ENCODE assay signal across 14 cellular contexts in genomic region chr18:50079571-50080295, GRCh38.
A peak's percentile ranks its signal among the peaks of the same experiment; 100 is the strongest.
DNase-seq lines count a peak whose midpoint lies in the region; ATAC-seq and TF ChIP-seq lines count a peak whose summit lies in the region.
"Had no signal": no experiment of that assay in that cellular context is flagged by ENCODE, and none has a peak within 500 bp of the region (broad histone marks: within the 10 kb centered on the region; RNA-seq: fewer than 3 reads in every experiment).

No MANE protein-coding gene starts in this region.

- H3K4me3 ChIP-seq in OCI-LY3 (ENCODE audit: low read length), result no peak overlapping the region
- no peak overlapping the region for H3K4me3 ChIP-seq in psoas muscle
- no peak overlapping the region for H3K4me3 ChIP-seq in Karpas-422 (ENCODE audit: low read length)
- H3K4me3 ChIP-seq: K562 had no signal

- H3K9me3 Mint-ChIP-seq in activated T-cell treated with anti-CD3 and anti-CD28 coated beads, Interleukin-2, amount 50 U/mL, for 4 hours, result no peaks in the 10 kb centered on the region
- no peaks in the 10 kb centered on the region for H3K9me3 Mint-ChIP-seq in activated CD4-positive, alpha-beta memory T cell treated with anti-CD3 and anti-CD28 coated beads, Interleukin-2, amount 10 ng/mL, durations not matched to agents 7 days and 5 days
- H3K9me3 Mint-ChIP-seq in stimulated activated naive CD8-positive, alpha-beta T cell treated with anti-CD3 and anti-CD28 coated beads, Interleukin-15, amount 100 ng/mL, for 72 hours, result no peaks in the 10 kb centered on the region
- H3K9me3 Mint-ChIP-seq: effector memory CD8-positive, alpha-beta T cell; stimulated activated naive CD8-positive, alpha-beta T cell treated with anti-CD3 and anti-CD28 coated beads, Interleukin-15, Interleukin-2, amounts not matched to agents 100 ng/mL and 50 ng/mL, for 24 hours had no signal

- H3K79me2 ChIP-seq in OCI-LY3 (ENCODE audit: low read length) (no peaks in the 10 kb centered on the region), Karpas-422 (ENCODE audit: low read length) (no peaks in the 10 kb centered on the region)

- H2AFZ ChIP-seq in OCI-LY3 (ENCODE audit: low read depth, low read length), result no peak overlapping the region
- H2AFZ ChIP-seq in Karpas-422 (ENCODE audit: low read length), result no peak overlapping the region

- peaks cover 15% of the 10 kb centered on the region for H3K27me3 Mint-ChIP-seq in activated T-cell treated with anti-CD3 and anti-CD28 coated beads, Interleukin-2, amount 50 U/mL, for 4 hours (ENCODE audit: low read depth)
- H3K27me3 Mint-ChIP-seq in activated CD4-positive, alpha-beta memory T cell treated with anti-CD3 and anti-CD28 coated beads, Interleukin-2, amount 10 ng/mL, durations not matched to agents 7 days and 5 days, result peaks cover 14% of the 10 kb centered on the region
- peaks cover 54% of the 10 kb centered on the region for H3K27me3 Mint-ChIP-seq in stimulated activated naive CD8-positive, alpha-beta T cell treated with anti-CD3 and anti-CD28 coated beads, Interleukin-15, amount 100 ng/mL, for 72 hours

- H3K36me3 ChIP-seq in OCI-LY3 (replicated peaks; ENCODE audit: low read depth, low read length) (no peaks in the 10 kb centered on the region), psoas muscle (ENCODE audit: insufficient read depth in 1 of 2, low read depth in 1 of 2) (no peaks in the 10 kb centered on the region), Karpas-422 (ENCODE audit: insufficient read depth, low read length) (no peaks in the 10 kb centered on the region)
- H3K36me3 ChIP-seq: BE2C had no signal

- 22 to 32% (median 24%) methylated on average over 8 of the region's 8 CpGs for WGBS in psoas muscle, 3 donors

- POLR2A ChIA-PET in activated CD4-positive, alpha-beta memory T cell treated with anti-CD3 and anti-CD28 coated beads, Interleukin-2, amount 10 ng/mL, durations not matched to agents 7 days and 5 days (lab: Charles Lee), result no interaction called here

- H3K27ac ChIP-seq in OCI-LY3 (ENCODE audit: low read length) (no peak overlapping the region), psoas muscle (no peak overlapping the region), Karpas-422 (ENCODE audit: low read length) (no peak overlapping the region)

- TF ChIP-seq CTCF in OCI-LY3 (IDR thresholded peaks at IDR 0.05; ENCODE audit: low read depth, low read length), result no peak
- TF ChIP-seq CTCF in psoas muscle (IDR thresholded peaks at IDR 0.05), result no peak

- H3K9me3 ChIP-seq in OCI-LY3 (ENCODE audit: insufficient read depth, low read length), result no peaks in the 10 kb centered on the region
- no peaks in the 10 kb centered on the region for H3K9me3 ChIP-seq in psoas muscle
- no peaks in the 10 kb centered on the region for H3K9me3 ChIP-seq in Karpas-422 (ENCODE audit: low read length)
- H3K9me3 ChIP-seq: BE2C had no signal

- H3K9me2 ChIP-seq in Karpas-422 (replicated peaks; ENCODE audit: insufficient read depth, low read length), result no peaks in the 10 kb centered on the region

- peaks cover 52% of the 10 kb centered on the region for H3K4me1 ChIP-seq in OCI-LY3 (ENCODE audit: low read length)
- H3K4me1 ChIP-seq in psoas muscle, result peaks cover 14% of the 10 kb centered on the region
- H3K4me1 ChIP-seq in Karpas-422 (ENCODE audit: low read length), result no peaks in the 10 kb centered on the region
- H3K4me1 ChIP-seq: BE2C had no signal

- H3K4me2 ChIP-seq in OCI-LY3 (ENCODE audit: low read length), result peak overlapping the region; percentile 73
- H3K4me2 ChIP-seq in Karpas-422 (ENCODE audit: low read depth, low read length, poor library complexity, severe bottlenecking), result no peak overlapping the region

- H4K20me1 ChIP-seq in OCI-LY3 (ENCODE audit: insufficient read depth, low read length) (no peaks in the 10 kb centered on the region), Karpas-422 (ENCODE audit: insufficient read depth, low read depth, low read length) (no peaks in the 10 kb centered on the region)

- ATAC-seq in left cardiac atrium (peak; percentile 97 to 98), psoas muscle (peak; percentile 70 to 91 (median 84))
- ATAC-seq in activated T-cell treated with anti-CD3 and anti-CD28 coated beads, Interleukin-2, amount 50 U/mL, for 4 hours, result no peak
- ATAC-seq in stimulated activated naive CD8-positive, alpha-beta T cell treated with anti-CD3 and anti-CD28 coated beads, Interleukin-15, amount 100 ng/mL, for 72 hours, result no peak
- ATAC-seq: effector memory CD8-positive, alpha-beta T cell; K562 had no signal

- H3K9ac ChIP-seq in OCI-LY3 (ENCODE audit: low read length), result no peak overlapping the region
- no peak overlapping the region for H3K9ac ChIP-seq in Karpas-422 (ENCODE audit: low read length)

- peaks cover 8% of the 10 kb centered on the region for H3K4me1 Mint-ChIP-seq in activated T-cell treated with anti-CD3 and anti-CD28 coated beads, Interleukin-2, amount 50 U/mL, for 4 hours (ENCODE audit: low read depth)
- peaks cover 2% of the 10 kb centered on the region for H3K4me1 Mint-ChIP-seq in activated CD4-positive, alpha-beta memory T cell treated with anti-CD3 and anti-CD28 coated beads, Interleukin-2, amount 10 ng/mL, durations not matched to agents 7 days and 5 days
- no peaks in the 10 kb centered on the region for H3K4me1 Mint-ChIP-seq in stimulated activated naive CD8-positive, alpha-beta T cell treated with anti-CD3 and anti-CD28 coated beads, Interleukin-15, amount 100 ng/mL, for 72 hours

- no peak overlapping the region for H3K27ac Mint-ChIP-seq in activated CD4-positive, alpha-beta memory T cell treated with anti-CD3 and anti-CD28 coated beads, Interleukin-2, amount 10 ng/mL, durations not matched to agents 7 days and 5 days
- H3K27ac Mint-ChIP-seq in stimulated activated naive CD8-positive, alpha-beta T cell treated with anti-CD3 and anti-CD28 coated beads, Interleukin-15, amount 100 ng/mL, for 72 hours, result no peak overlapping the region
- H3K27ac Mint-ChIP-seq: effector memory CD8-positive, alpha-beta T cell; stimulated activated naive CD8-positive, alpha-beta T cell treated with anti-CD3 and anti-CD28 coated beads, Interleukin-15, Interleukin-2, amounts not matched to agents 100 ng/mL and 50 ng/mL, for 24 hours had no signal

- intact Hi-C loops in left cardiac atrium (cut with DNase I) (no loop called here), psoas muscle (cut with DNase I) (no loop called here)

- 0 out of 2 replicates have a peak, but pooled peaks cover 5% of the 10 kb centered on the region for H3K27me3 ChIP-seq in OCI-LY3 (ENCODE audit: low read depth, low read length)
- no peaks in the 10 kb centered on the region for H3K27me3 ChIP-seq in psoas muscle (ENCODE audit: insufficient read depth in 3 of 3, low read length in 2 of 3)
- H3K27me3 ChIP-seq in Karpas-422 (ENCODE audit: low read length), result no peaks in the 10 kb centered on the region
- H3K27me3 ChIP-seq: BE2C had no signal

- H3K4me3 Mint-ChIP-seq in activated T-cell treated with anti-CD3 and anti-CD28 coated beads, Interleukin-2, amount 50 U/mL, for 4 hours, result no peak overlapping the region
- H3K4me3 Mint-ChIP-seq in activated CD4-positive, alpha-beta memory T cell treated with anti-CD3 and anti-CD28 coated beads, Interleukin-2, amount 10 ng/mL, durations not matched to agents 7 days and 5 days, result no peak overlapping the region
- H3K4me3 Mint-ChIP-seq in stimulated activated naive CD8-positive, alpha-beta T cell treated with anti-CD3 and anti-CD28 coated beads, Interleukin-15, amount 100 ng/mL, for 72 hours, result no peak overlapping the region
- H3K4me3 Mint-ChIP-seq: effector memory CD8-positive, alpha-beta T cell; stimulated activated naive CD8-positive, alpha-beta T cell treated with anti-CD3 and anti-CD28 coated beads, Interleukin-15, Interleukin-2, amounts not matched to agents 100 ng/mL and 50 ng/mL, for 24 hours had no signal

- CTCF ChIA-PET in activated CD4-positive, alpha-beta memory T cell treated with anti-CD3 and anti-CD28 coated beads, Interleukin-2, amount 10 ng/mL, durations not matched to agents 7 days and 5 days (lab: Charles Lee), result no interaction called here

- peak; percentile 76 for DNase-seq in NCI-H1105 (lab: John Stamatoyannopoulos, UW)
- peak; percentile 75 for DNase-seq in left cardiac atrium
- peak; percentile 49 to 74 for DNase-seq in psoas muscle
- DNase-seq in activated T-cell treated with anti-CD3 and anti-CD28 coated beads, Interleukin-2, amount 50 U/mL, for 4 hours, result no peak
- DNase-seq in Karpas-422, result no peak
- no peak for DNase-seq in activated CD4-positive, alpha-beta memory T cell treated with anti-CD3 and anti-CD28 coated beads, Interleukin-2, amount 10 ng/mL, durations not matched to agents 7 days and 5 days
- no peak for DNase-seq in stimulated activated naive CD8-positive, alpha-beta T cell treated with anti-CD3 and anti-CD28 coated beads, Interleukin-15, amount 100 ng/mL, for 72 hours
- DNase-seq: BE2C; effector memory CD8-positive, alpha-beta T cell; SHP77 treated with DMSO at 0.1 percent for 48 hours; stimulated activated CD4-positive, alpha-beta T cell treated with anti-CD3 and anti-CD28 coated beads, Interleukin-2, amount 100 ng/mL, for 48 hours had no signal

- no peaks in the 10 kb centered on the region for H3K36me3 Mint-ChIP-seq in activated T-cell treated with anti-CD3 and anti-CD28 coated beads, Interleukin-2, amount 50 U/mL, for 4 hours (ENCODE audit: insufficient read depth)
- H3K36me3 Mint-ChIP-seq in activated CD4-positive, alpha-beta memory T cell treated with anti-CD3 and anti-CD28 coated beads, Interleukin-2, amount 10 ng/mL, durations not matched to agents 7 days and 5 days (ENCODE audit: low read depth), result no peaks in the 10 kb centered on the region

Comparison
In these comparisons a context has a peak if more than half of its experiments do, and no peak if none do; other contexts are left out.
1. DNase-seq: peak in NCI-H1105 (single experiment), left cardiac atrium (single experiment) and psoas muscle (2 of 2); none in activated T-cell treated with anti-CD3 and anti-CD28 coated beads, Interleukin-2, amount 50 U/mL, for 4 hours (single experiment), Karpas-422 (single experiment), activated CD4-positive, alpha-beta memory T cell treated with anti-CD3 and anti-CD28 coated beads, Interleukin-2, amount 10 ng/mL, durations not matched to agents 7 days and 5 days (single experiment) and stimulated activated naive CD8-positive, alpha-beta T cell treated with anti-CD3 and anti-CD28 coated beads, Interleukin-15, amount 100 ng/mL, for 72 hours (0 of 2).
2. ATAC-seq: peak in left cardiac atrium (2 of 2) and psoas muscle (4 of 4); none in activated T-cell treated with anti-CD3 and anti-CD28 coated beads, Interleukin-2, amount 50 U/mL, for 4 hours (0 of 2) and stimulated activated naive CD8-positive, alpha-beta T cell treated with anti-CD3 and anti-CD28 coated beads, Interleukin-15, amount 100 ng/mL, for 72 hours (single experiment).